ENCODE assay signal across 19 cellular contexts in the genomic region with DNA sequence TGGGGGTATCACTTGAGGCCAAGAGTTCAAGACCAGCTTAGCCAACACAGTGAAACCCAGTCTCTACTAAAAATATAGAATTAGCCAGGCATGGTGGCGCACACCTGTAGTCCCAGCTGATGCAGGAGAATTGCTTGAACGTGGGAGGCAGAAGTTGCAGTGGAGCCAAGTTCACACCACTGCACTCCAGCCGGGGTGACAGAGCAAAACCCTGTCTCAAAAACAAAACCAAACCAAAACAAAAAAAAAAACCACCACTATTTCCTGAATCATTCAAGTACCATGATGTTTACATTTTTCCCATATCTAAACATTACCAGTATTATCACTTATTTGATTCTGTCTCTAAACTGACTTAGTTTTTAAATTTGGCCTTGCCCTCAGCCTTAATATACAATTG. TPM values are rescaled to one million over a fixed set of nuclear protein-coding genes. Genes with fewer than 3 reads are reported as not detected.
A peak's percentile ranks its signal among the peaks of the same experiment; 100 is the strongest.
DNase-seq lines count a peak whose midpoint lies in the region; ATAC-seq, FAIRE-seq and TF ChIP-seq lines count a peak whose summit lies in the region.
"Had no signal": no experiment of that assay in that cellular context is flagged by ENCODE, and none has a peak within 500 bp of the region (broad histone marks: within the 10 kb centered on the region; RNA-seq: fewer than 3 reads in every experiment).

No MANE protein-coding gene starts in this region.

- in situ Hi-C loops in GM13977 (cut with MboI; ENCODE audit: low pct_unique_long_range_greater_than_20kb, low sequenced_read_pairs, unreplicated experiment): no loop called here

- no peak for TF ChIP-seq POLR2A in GM12891 (IDR thresholded peaks at IDR 0.05; ENCODE audit: low read depth, low read length)

- peak; percentile 42 for ATAC-seq in activated CD8-positive, alpha-beta T cell treated with anti-CD3 and anti-CD28 coated beads, Interleukin-2, amount 10 ng/mL, durations not matched to agents 7 days and 5 days
- no peak for ATAC-seq in WTC11
- ATAC-seq: gastroesophageal sphincter; naive thymus-derived CD8-positive, alpha-beta T cell had no signal

- no peaks in the 10 kb centered on the region for H3K27me3 Mint-ChIP-seq in activated CD4-positive, alpha-beta T cell treated with anti-CD3 and anti-CD28 coated beads, Interleukin-2, amount 10 ng/mL, durations not matched to agents 7 days and 5 days
- H3K27me3 Mint-ChIP-seq in activated CD8-positive, alpha-beta T cell treated with anti-CD3 and anti-CD28 coated beads, Interleukin-2, amount 10 ng/mL, durations not matched to agents 7 days and 5 days (ENCODE audit: low read depth): no peaks in the 10 kb centered on the region
- H3K27me3 Mint-ChIP-seq in WTC11 (ENCODE audit: low read depth): no peaks in the 10 kb centered on the region
- H3K27me3 Mint-ChIP-seq: activated naive CD4-positive, alpha-beta T cell treated with anti-CD3 and anti-CD28 coated beads, Interleukin-2, amount 50 U/mL, for 24 hours; naive thymus-derived CD8-positive, alpha-beta T cell; stimulated activated naive CD8-positive, alpha-beta T cell treated with anti-CD3 and anti-CD28 coated beads, Interleukin-15, Interleukin-2, amounts not matched to agents 100 ng/mL and 50 ng/mL, for 24 hours had no signal

- FAIRE-seq in GM12891 (lab: Jason Lieb, UNC): peak; percentile 45
- FAIRE-seq: urothelium cell line had no signal

- POLR2A ChIA-PET in activated CD4-positive, alpha-beta T cell treated with anti-CD3 and anti-CD28 coated beads, Interleukin-2, amount 10 ng/mL, durations not matched to agents 7 days and 5 days (lab: Charles Lee): no interaction called here
- POLR2A ChIA-PET in activated CD8-positive, alpha-beta T cell treated with anti-CD3 and anti-CD28 coated beads, Interleukin-2, amount 10 ng/mL, durations not matched to agents 7 days and 5 days (lab: Charles Lee): no interaction called here
- POLR2A ChIA-PET in WTC11 (lab: Charles Lee): no interaction called here

- H3K4me1 Mint-ChIP-seq in activated CD4-positive, alpha-beta T cell treated with anti-CD3 and anti-CD28 coated beads, Interleukin-2, amount 10 ng/mL, durations not matched to agents 7 days and 5 days: peaks cover 25% of the 10 kb centered on the region
- peaks cover 17% of the 10 kb centered on the region for H3K4me1 Mint-ChIP-seq in activated CD8-positive, alpha-beta T cell treated with anti-CD3 and anti-CD28 coated beads, Interleukin-2, amount 10 ng/mL, durations not matched to agents 7 days and 5 days (ENCODE audit: low read depth)
- peaks cover 3% of the 10 kb centered on the region for H3K4me1 Mint-ChIP-seq in WTC11

- CTCF ChIA-PET in activated CD4-positive, alpha-beta T cell treated with anti-CD3 and anti-CD28 coated beads, Interleukin-2, amount 10 ng/mL, durations not matched to agents 7 days and 5 days (lab: Charles Lee): interaction anchor here (1.1 kb wide), 1 partner anchor 26 kb away, joined by 9 read pairs; no protein-coding TSS in a partner anchor
- CTCF ChIA-PET in activated CD8-positive, alpha-beta T cell treated with anti-CD3 and anti-CD28 coated beads, Interleukin-2, amount 10 ng/mL, durations not matched to agents 7 days and 5 days (lab: Charles Lee): no interaction called here
- CTCF ChIA-PET in WTC11 (lab: Charles Lee): no interaction called here

- H3K4me3 ChIP-seq in fibroblast of pulmonary artery (replicated peaks; ENCODE audit: low read depth, low read length): no peak overlapping the region
- H3K4me3 ChIP-seq: gastroesophageal sphincter, lung, psoas muscle, SJCRH30 had no signal

- peak overlapping the region; percentile 57 for H3K27ac Mint-ChIP-seq in activated CD4-positive, alpha-beta T cell treated with anti-CD3 and anti-CD28 coated beads, Interleukin-2, amount 10 ng/mL, durations not matched to agents 7 days and 5 days
- H3K27ac Mint-ChIP-seq in activated CD8-positive, alpha-beta T cell treated with anti-CD3 and anti-CD28 coated beads, Interleukin-2, amount 10 ng/mL, durations not matched to agents 7 days and 5 days: no peak overlapping the region
- H3K27ac Mint-ChIP-seq in WTC11: no peak overlapping the region
- H3K27ac Mint-ChIP-seq: activated naive CD4-positive, alpha-beta T cell treated with anti-CD3 and anti-CD28 coated beads, Interleukin-2, amount 50 U/mL, for 24 hours; stimulated activated naive CD8-positive, alpha-beta T cell treated with anti-CD3 and anti-CD28 coated beads, Interleukin-15, Interleukin-2, amounts not matched to agents 100 ng/mL and 50 ng/mL, for 24 hours had no signal

- TF ChIP-seq CTCF in fibroblast of pulmonary artery (IDR thresholded peaks at IDR 0.05; ENCODE audit: low read length, missing control alignments) (no peak), GM13977 (IDR thresholded peaks at IDR 0.05; ENCODE audit: extremely low read depth, insufficient read depth, missing control alignments) (no peak), WTC11 (IDR thresholded peaks at IDR 0.05) (no peak)

- peak; percentile 42 for DNase-seq in activated CD4-positive, alpha-beta T cell treated with anti-CD3 and anti-CD28 coated beads, Interleukin-2, amount 10 ng/mL, durations not matched to agents 7 days and 5 days
- DNase-seq in activated CD4-positive, alpha-beta T cell treated with anti-CD3 and anti-CD28 coated beads, Interleukin-2, amount 50 U/mL, for 1 hour: no peak
- DNase-seq in GM12891 (ENCODE audit: insufficient read length, low spot score) (no peak), fibroblast of pulmonary artery (ENCODE audit: low read depth) (peak; percentile 7), GM13977 (ENCODE audit: low spot score) (no peak), WTC11 (ENCODE audit: low spot score) (no peak), NCI-H1105 (lab: John Stamatoyannopoulos, UW) (no peak)
- DNase-seq in activated CD8-positive, alpha-beta T cell treated with anti-CD3 and anti-CD28 coated beads, Interleukin-2, amount 10 ng/mL, durations not matched to agents 7 days and 5 days: peak; percentile 25
- DNase-seq: Calu3, cerebellar nuclear complex, NCI-H187 treated with DMSO at 0.1 percent for 48 hours, psoas muscle, SJCRH30 had no signal

- no peak overlapping the region for H3K4me3 Mint-ChIP-seq in activated CD4-positive, alpha-beta T cell treated with anti-CD3 and anti-CD28 coated beads, Interleukin-2, amount 10 ng/mL, durations not matched to agents 7 days and 5 days
- no peak overlapping the region for H3K4me3 Mint-ChIP-seq in activated CD8-positive, alpha-beta T cell treated with anti-CD3 and anti-CD28 coated beads, Interleukin-2, amount 10 ng/mL, durations not matched to agents 7 days and 5 days
- no peak overlapping the region for H3K4me3 Mint-ChIP-seq in WTC11
- H3K4me3 Mint-ChIP-seq: activated naive CD4-positive, alpha-beta T cell treated with anti-CD3 and anti-CD28 coated beads, Interleukin-2, amount 50 U/mL, for 24 hours; stimulated activated naive CD8-positive, alpha-beta T cell treated with anti-CD3 and anti-CD28 coated beads, Interleukin-15, Interleukin-2, amounts not matched to agents 100 ng/mL and 50 ng/mL, for 24 hours had no signal

- H3K36me3 Mint-ChIP-seq in activated CD4-positive, alpha-beta T cell treated with anti-CD3 and anti-CD28 coated beads, Interleukin-2, amount 10 ng/mL, durations not matched to agents 7 days and 5 days (ENCODE audit: low read depth): peaks cover 45% of the 10 kb centered on the region
- H3K36me3 Mint-ChIP-seq in activated CD8-positive, alpha-beta T cell treated with anti-CD3 and anti-CD28 coated beads, Interleukin-2, amount 10 ng/mL, durations not matched to agents 7 days and 5 days (ENCODE audit: low read depth): peaks cover 40% of the 10 kb centered on the region
- peaks cover 20% of the 10 kb centered on the region for H3K36me3 Mint-ChIP-seq in WTC11

- no peaks in the 10 kb centered on the region for H3K9me3 Mint-ChIP-seq in activated CD4-positive, alpha-beta T cell treated with anti-CD3 and anti-CD28 coated beads, Interleukin-2, amount 10 ng/mL, durations not matched to agents 7 days and 5 days
- H3K9me3 Mint-ChIP-seq in activated CD8-positive, alpha-beta T cell treated with anti-CD3 and anti-CD28 coated beads, Interleukin-2, amount 10 ng/mL, durations not matched to agents 7 days and 5 days (ENCODE audit: insufficient read depth): no peaks in the 10 kb centered on the region
- H3K9me3 Mint-ChIP-seq in WTC11: no peaks in the 10 kb centered on the region
- H3K9me3 Mint-ChIP-seq: activated naive CD4-positive, alpha-beta T cell treated with anti-CD3 and anti-CD28 coated beads, Interleukin-2, amount 50 U/mL, for 24 hours; naive thymus-derived CD8-positive, alpha-beta T cell; stimulated activated naive CD8-positive, alpha-beta T cell treated with anti-CD3 and anti-CD28 coated beads, Interleukin-15, Interleukin-2, amounts not matched to agents 100 ng/mL and 50 ng/mL, for 24 hours had no signal

TF ChIP-seq in GM12891, 5 proteins besides CTCF, POLR2A, EP300 and RAD21:
- TF ChIP-seq PAX5 (IDR thresholded peaks at IDR 0.05; ENCODE audit: insufficient read depth, low read length, severe bottlenecking) (no peak), SPI1 (IDR thresholded peaks at IDR 0.05; ENCODE audit: low read depth, low read length) (no peak), POU2F2 (IDR thresholded peaks at IDR 0.05; ENCODE audit: low read depth, low read length) (no peak), POLR2AphosphoS5 (IDR thresholded peaks at IDR 0.05; ENCODE audit: low read depth, low read length) (no peak), TAF1 (IDR thresholded peaks at IDR 0.05; ENCODE audit: low read depth, low read length) (no peak)

TF ChIP-seq in WTC11, 78 proteins besides CTCF, POLR2A, EP300 and RAD21 (continues in another document):
- TF ChIP-seq MYBL2 (CRISPR knock-in tag; IDR thresholded peaks at IDR 0.05) (no peak), JUN (CRISPR knock-in tag; IDR thresholded peaks at IDR 0.05) (no peak), IRF2 (CRISPR knock-in tag; IDR thresholded peaks at IDR 0.05; ENCODE audit: borderline replicate concordance, low read depth) (no peak), ZNF396 (CRISPR knock-in tag; IDR thresholded peaks at IDR 0.05; ENCODE audit: borderline replicate concordance) (no peak)
- TF ChIP-seq, protein P1, sequence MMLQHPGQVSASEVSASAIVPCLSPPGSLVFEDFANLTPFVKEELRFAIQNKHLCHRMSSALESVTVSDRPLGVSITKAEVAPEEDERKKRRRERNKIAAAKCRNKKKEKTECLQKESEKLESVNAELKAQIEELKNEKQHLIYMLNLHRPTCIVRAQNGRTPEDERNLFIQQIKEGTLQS (CRISPR knock-in tag; conservative IDR thresholded peaks at IDR 0.05): no peak

RNA-seq across cellular contexts. Expression of gene TUT4, which starts 29.5 kb away (rescaled TPM):
- 100 to 1,000 TPM in 1 of 2 experiments, 10 to 100 TPM in 1; 88.0 to 101 TPM for total RNA-seq in activated CD4-positive, alpha-beta T cell treated with anti-CD3 and anti-CD28 coated beads, Interleukin-2, amount 10 ng/mL, durations not matched to agents 7 days and 5 days
- 20.5 TPM for polyA plus RNA-seq in GM12891 (2012; ENCODE audit: low read depth, missing spikeins)
- 10 to 100 TPM; 58.5 to 65.9 TPM for total RNA-seq in activated CD8-positive, alpha-beta T cell treated with anti-CD3 and anti-CD28 coated beads, Interleukin-2, amount 10 ng/mL, durations not matched to agents 7 days and 5 days
- total RNA-seq in WTC11 (2021): 57.4 to 63.6 TPM (median 63.3 TPM) in 3 replicates

Comparison
In these comparisons a context has a peak if more than half of its experiments do, and no peak if none do; other contexts are left out.
1. DNase-seq: peak in activated CD4-positive, alpha-beta T cell treated with anti-CD3 and anti-CD28 coated beads, Interleukin-2, amount 10 ng/mL, durations not matched to agents 7 days and 5 days (single experiment), activated CD8-positive, alpha-beta T cell treated with anti-CD3 and anti-CD28 coated beads, Interleukin-2, amount 10 ng/mL, durations not matched to agents 7 days and 5 days (single experiment) and fibroblast of pulmonary artery (single experiment); none in activated CD4-positive, alpha-beta T cell treated with anti-CD3 and anti-CD28 coated beads, Interleukin-2, amount 50 U/mL, for 1 hour (single experiment), GM12891 (single experiment), GM13977 (single experiment), WTC11 (single experiment) and NCI-H1105 (single experiment).